Comparison of ENCODE assay signal across 1 cellular context in genomic region chr2:156329031-156329921, GRCh38.
A peak's percentile ranks its signal among the peaks of the same experiment; 100 is the strongest.
TF ChIP-seq lines count a peak whose summit lies in the region.

No MANE protein-coding gene starts in this region.

TF ChIP-seq in K562, 482 proteins besides CTCF, POLR2A, EP300 and RAD21 (continued from another document):
- no peak for TF ChIP-seq MTA2 (IDR thresholded peaks at IDR 0.05; ENCODE audit: low read depth)
- TF ChIP-seq ZNF655 (CRISPR knock-in tag; IDR thresholded peaks at IDR 0.05), result no peak
- TF ChIP-seq ZNF561 (CRISPR knock-in tag; conservative IDR thresholded peaks at IDR 0.05), result no peak
- peak; percentile 59 for TF ChIP-seq PCBP1 (IDR thresholded peaks at IDR 0.05; ENCODE audit: low read depth, low read length, poor library complexity, severe bottlenecking)
- no peak for TF ChIP-seq TAF1 (IDR thresholded peaks at IDR 0.05; ENCODE audit: control insufficient read depth, extremely low read depth, insufficient read depth, low read length, severe bottlenecking)
- TF ChIP-seq XRCC5 (IDR thresholded peaks at IDR 0.05; ENCODE audit: low read depth, low read length), result no peak
- TF ChIP-seq ZC3H8 (IDR thresholded peaks at IDR 0.05), result no peak
